8 cellular contexts compared by ENCODE assay signal in the genomic region with DNA sequence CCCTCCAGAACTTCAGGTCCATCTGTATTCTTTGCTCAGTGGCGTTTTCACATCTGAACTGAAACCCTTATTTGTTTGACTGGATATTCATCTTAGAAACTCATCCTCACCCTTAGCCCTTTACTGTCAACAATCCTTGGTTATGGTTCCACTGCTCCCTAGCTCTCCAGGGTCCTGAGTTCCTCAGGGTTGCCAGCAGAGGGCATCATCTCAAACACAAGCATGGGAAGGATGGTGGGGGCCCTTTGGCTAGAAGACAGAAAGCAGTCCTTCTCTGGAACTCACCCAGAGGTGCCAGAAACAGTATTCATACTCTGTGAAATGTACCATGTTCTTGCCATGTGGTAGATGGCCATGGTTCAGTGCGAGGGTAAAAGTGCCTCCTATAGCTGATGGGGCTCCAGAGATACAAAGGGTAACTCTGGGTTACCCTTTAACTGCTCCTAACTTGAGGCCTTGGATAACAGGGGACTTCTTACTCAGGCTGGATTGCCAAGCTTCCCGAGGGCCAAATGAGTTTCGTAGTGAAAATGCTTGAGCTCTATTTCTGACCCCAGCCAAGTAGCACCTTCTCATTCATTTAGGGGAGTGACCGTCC.
A peak's percentile ranks its signal among the peaks of the same experiment; 100 is the strongest.
DNase-seq lines count a peak whose midpoint lies in the region; ATAC-seq, FAIRE-seq and TF ChIP-seq lines count a peak whose summit lies in the region.

No MANE protein-coding gene starts in this region.

- DNase-seq in AG09319 (ENCODE audit: extremely low read depth, low read depth) (no peak), GM12864 (ENCODE audit: low read depth) (no peak), RWPE2 (ENCODE audit: low spot score) (no peak), foreskin fibroblast (peak in 1 of 2 donors; percentile 44), urothelium cell line (ENCODE audit: low spot score) (peak; percentile 38)

- H3K4me1 ChIP-seq in RWPE2 (ENCODE audit: insufficient read depth, poor library complexity, severe bottlenecking): no peaks in the 10 kb centered on the region

- TF ChIP-seq CTCF in AG09319 (IDR thresholded peaks at IDR 0.05; ENCODE audit: low read depth, low read length): peak; percentile 38
- TF ChIP-seq CTCF in GM12864 (IDR thresholded peaks at IDR 0.05; ENCODE audit: low read depth, low read length, missing control alignments): peak; percentile 53
- TF ChIP-seq CTCF in RWPE2 (IDR thresholded peaks at IDR 0.05; ENCODE audit: poor library complexity, severe bottlenecking): peak; percentile 43
- peak; percentile 63 for TF ChIP-seq CTCF in foreskin fibroblast (IDR thresholded peaks at IDR 0.05; ENCODE audit: low read depth, low read length)

- H3K4me3 ChIP-seq in GM12864 (ENCODE audit: low read depth, low read length) (no peak overlapping the region), RWPE2 (ENCODE audit: severe bottlenecking) (no peak overlapping the region), foreskin fibroblast (ENCODE audit: low read depth in 1 of 2, low read length in 2 of 2) (no peak overlapping the region)

- H3K27ac ChIP-seq in RWPE2 (ENCODE audit: poor library complexity, severe bottlenecking): no peak overlapping the region

- ATAC-seq in RWPE2 (ENCODE audit: low read depth) (peak; percentile 60; the same call in 2 of the 3 replicates), GM21786 (IDR thresholded peaks at IDR 0.05; ENCODE audit: unreplicated experiment) (no peak), GM21825 (IDR thresholded peaks at IDR 0.05; ENCODE audit: unreplicated experiment) (no peak), GM18502 (IDR thresholded peaks at IDR 0.05; ENCODE audit: poor library complexity, unreplicated experiment) (no peak)

- H3K9me3 ChIP-seq in RWPE2 (ENCODE audit: severe bottlenecking): no peaks in the 10 kb centered on the region

- no peak for FAIRE-seq in urothelium cell line (lab: Jason Lieb, UNC)

- H3K36me3 ChIP-seq in RWPE2 (ENCODE audit: low read depth): peaks cover 87% of the 10 kb centered on the region

- no peaks in the 10 kb centered on the region for H3K27me3 ChIP-seq in RWPE2 (ENCODE audit: insufficient read depth, poor library complexity, severe bottlenecking)
